In genomic region chr13:52348983-52349780, GRCh38 we compare ENCODE assay signal across 10 cellular contexts. TPM values are rescaled to one million over a fixed set of nuclear protein-coding genes. Genes with fewer than 3 reads are reported as not detected.
DNase-seq lines count a peak whose midpoint lies in the region; ATAC-seq and TF ChIP-seq lines count a peak whose summit lies in the region.
"Had no signal": no experiment of that assay in that cellular context is flagged by ENCODE, and none has a peak within 500 bp of the region (broad histone marks: within the 10 kb centered on the region; RNA-seq: fewer than 3 reads in every experiment).

No MANE protein-coding gene starts in this region.

- 0 out of 2 replicates have a peak, but pooled peaks cover 6% of the 10 kb centered on the region for H3K4me1 ChIP-seq in Caco-2
- no peaks in the 10 kb centered on the region for H3K4me1 ChIP-seq in HEK293 (ENCODE audit: control insufficient read depth, insufficient read depth, low read length)
- no peaks in the 10 kb centered on the region for H3K4me1 ChIP-seq in mucosa of descending colon (ENCODE audit: low read depth)
- no peaks in the 10 kb centered on the region for H3K4me1 ChIP-seq in GM23338 (ENCODE audit: insufficient read depth)

- no peaks in the 10 kb centered on the region for H3K36me3 Mint-ChIP-seq in Caco-2 (ENCODE audit: insufficient read depth, unreplicated experiment)
- no peaks in the 10 kb centered on the region for H3K36me3 Mint-ChIP-seq in activated naive CD8-positive, alpha-beta T cell treated with anti-CD3 and anti-CD28 coated beads, Interleukin-2, amount 50 U/mL, for 24 hours (ENCODE audit: low read depth)
- H3K36me3 Mint-ChIP-seq in GM23338 (ENCODE audit: low read depth), result no peaks in the 10 kb centered on the region

- POLR2A ChIA-PET in Caco-2 (lab: Charles Lee), result interaction anchor here (0.6 kb wide), 1 partner anchor 84 kb away, joined by 3 read pairs; no protein-coding TSS in a partner anchor
- POLR2A ChIA-PET in HEK293 (lab: Yijun Ruan, JAX), result interaction anchor here (0.9 kb wide), 1 partner anchor 101 kb away, joined by 4 read pairs; the partner anchor contains the start of gene VPS36

- H3K4me1 Mint-ChIP-seq in Caco-2 (ENCODE audit: low read depth, unreplicated experiment), result no peaks in the 10 kb centered on the region
- H3K4me1 Mint-ChIP-seq in activated naive CD8-positive, alpha-beta T cell treated with anti-CD3 and anti-CD28 coated beads, Interleukin-2, amount 50 U/mL, for 24 hours, result no peaks in the 10 kb centered on the region
- no peaks in the 10 kb centered on the region for H3K4me1 Mint-ChIP-seq in GM23338
- H3K4me1 Mint-ChIP-seq: central memory CD8-positive, alpha-beta T cell had no signal

- intact Hi-C loops in Caco-2 (cut with micrococcal nuclease; ENCODE audit: unreplicated experiment), result no loop called here
- intact Hi-C loops in mucosa of descending colon (cut with DNase I, micrococcal nuclease), result loop anchor here in 1 of 2 donors (10.0 kb wide), 1 partner anchor 106 kb away; the partner anchor contains the start of genes CKAP2 and VPS36

- no TSS peak for BruUV-seq in Caco-2 (replicated peaks; lab: Mats Ljungman, UMichigan)

- H3K27ac ChIP-seq in HEK293 (ENCODE audit: extremely low read depth, low read depth, low read length), result no peak overlapping the region
- no peak overlapping the region for H3K27ac ChIP-seq in GM23338 (ENCODE audit: low read depth)

- peak; percentile 86 for ATAC-seq in activated naive CD8-positive, alpha-beta T cell treated with anti-CD3 and anti-CD28 coated beads, Interleukin-2, amount 50 U/mL, for 24 hours
- peak; percentile 73 for ATAC-seq in mucosa of descending colon
- ATAC-seq in GM23338, result no peak
- ATAC-seq in GM18870 (IDR thresholded peaks at IDR 0.05; ENCODE audit: unreplicated experiment), result no peak

- no peak overlapping the region for H3K4me3 Mint-ChIP-seq in Caco-2 (ENCODE audit: unreplicated experiment)
- no peak overlapping the region for H3K4me3 Mint-ChIP-seq in activated naive CD8-positive, alpha-beta T cell treated with anti-CD3 and anti-CD28 coated beads, Interleukin-2, amount 50 U/mL, for 24 hours
- H3K4me3 Mint-ChIP-seq in GM23338, result no peak overlapping the region
- H3K4me3 Mint-ChIP-seq: central memory CD8-positive, alpha-beta T cell had no signal

- H3K4me2 ChIP-seq in GM23338, result no peak overlapping the region

- H3F3A ChIP-seq in GM23338 (replicated peaks; ENCODE audit: low read depth), result no peaks in the 10 kb centered on the region

- H3K27ac Mint-ChIP-seq in Caco-2 (ENCODE audit: unreplicated experiment), result no peak overlapping the region
- H3K27ac Mint-ChIP-seq in activated naive CD8-positive, alpha-beta T cell treated with anti-CD3 and anti-CD28 coated beads, Interleukin-2, amount 50 U/mL, for 24 hours, result no peak overlapping the region
- H3K27ac Mint-ChIP-seq in GM23338, result no peak overlapping the region

- no peaks in the 10 kb centered on the region for H4K20me1 ChIP-seq in GM23338 (replicated peaks; ENCODE audit: insufficient read depth)

- no peak overlapping the region for H2AFZ ChIP-seq in GM23338

- no peak overlapping the region for H3K4me3 ChIP-seq in Caco-2 (ENCODE audit: low read depth, low read length)
- H3K4me3 ChIP-seq in HEK293 (ENCODE audit: low read depth, low read length), result no peak overlapping the region
- no peak overlapping the region for H3K4me3 ChIP-seq in mucosa of descending colon
- no peak overlapping the region for H3K4me3 ChIP-seq in GM23338

- TF ChIP-seq CTCF in Caco-2 (IDR thresholded peaks at IDR 0.05; ENCODE audit: insufficient read depth in 1 of 2, low read depth in 1 of 2, low read length in 1 of 2, severe bottlenecking in 1 of 2, unreplicated experiment in 1 of 2) (no peak), HEK293 (tag by site-specific recombination; IDR thresholded peaks at IDR 0.05) (no peak), mucosa of descending colon (IDR thresholded peaks at IDR 0.05) (no peak), GM23338 (conservative IDR thresholded peaks at IDR 0.05; ENCODE audit: low read depth in 2 of 2) (no peak)

- DNase-seq in Caco-2 (peak; percentile 22 to 51), mucosa of descending colon (peak in 1 of 3 donors; percentile 5), GM23338 (ENCODE audit: low spot score) (no peak), midbrain (lab: John Stamatoyannopoulos, UW) (no peak), NCI-H187 treated with DMSO at 0.1 percent for 48 hours (lab: John Stamatoyannopoulos, UW) (no peak)
- no peak for DNase-seq in activated naive CD8-positive, alpha-beta T cell treated with anti-CD3 and anti-CD28 coated beads, Interleukin-2, amount 50 U/mL, for 24 hours
- DNase-seq: NCI-H2029 treated with DMSO at 0.1 percent for 48 hours had no signal

- no peaks in the 10 kb centered on the region for H3K79me2 ChIP-seq in GM23338 (replicated peaks; ENCODE audit: insufficient read depth)

- CTCF ChIA-PET in Caco-2 (lab: Charles Lee) (interaction anchor here (0.9 kb wide), 1 partner anchor 102 kb away, joined by 3 read pairs; no protein-coding TSS in a partner anchor), HEK293 (lab: Yijun Ruan, JAX) (interaction anchor here (0.6 to 1.3 kb wide), 3 partner anchors 101 to 113 kb away, joined by 4 read pairs; no protein-coding TSS in a partner anchor)

- H3K36me3 ChIP-seq in Caco-2 (ENCODE audit: control insufficient read depth, insufficient read depth, low read length), result no peaks in the 10 kb centered on the region
- H3K36me3 ChIP-seq in HEK293 (ENCODE audit: control insufficient read depth in 2 of 2, insufficient read depth in 1 of 2, low read length in 2 of 2), result no peaks in the 10 kb centered on the region
- H3K36me3 ChIP-seq in mucosa of descending colon (ENCODE audit: low read depth), result no peaks in the 10 kb centered on the region
- H3K36me3 ChIP-seq in GM23338 (ENCODE audit: insufficient read depth), result no peaks in the 10 kb centered on the region

- H3K27me3 Mint-ChIP-seq in Caco-2 (ENCODE audit: insufficient read depth, unreplicated experiment) (no peaks in the 10 kb centered on the region), GM23338 (ENCODE audit: insufficient read depth, low read depth, poor library complexity) (peaks cover 11% of the 10 kb centered on the region)
- peaks cover 8% of the 10 kb centered on the region for H3K27me3 Mint-ChIP-seq in activated naive CD8-positive, alpha-beta T cell treated with anti-CD3 and anti-CD28 coated beads, Interleukin-2, amount 50 U/mL, for 24 hours
- H3K27me3 Mint-ChIP-seq: central memory CD8-positive, alpha-beta T cell had no signal

- no peaks in the 10 kb centered on the region for H3K27me3 ChIP-seq in Caco-2 (replicated peaks; ENCODE audit: control insufficient read depth, insufficient read depth, low read length)
- H3K27me3 ChIP-seq in GM23338 (ENCODE audit: insufficient read depth), result no peaks in the 10 kb centered on the region

- no peaks in the 10 kb centered on the region for H3K9me3 Mint-ChIP-seq in Caco-2 (ENCODE audit: unreplicated experiment)
- H3K9me3 Mint-ChIP-seq in activated naive CD8-positive, alpha-beta T cell treated with anti-CD3 and anti-CD28 coated beads, Interleukin-2, amount 50 U/mL, for 24 hours, result no peaks in the 10 kb centered on the region
- H3K9me3 Mint-ChIP-seq in GM23338, result no peaks in the 10 kb centered on the region
- H3K9me3 Mint-ChIP-seq: central memory CD8-positive, alpha-beta T cell had no signal

- no peaks in the 10 kb centered on the region for H3K9me2 ChIP-seq in GM23338 (ENCODE audit: insufficient read depth)

- H3K9me3 ChIP-seq in Caco-2 (no peaks in the 10 kb centered on the region), HEK293 (ENCODE audit: control insufficient read depth, insufficient read depth, low read depth, low read length) (no peaks in the 10 kb centered on the region), mucosa of descending colon (no peaks in the 10 kb centered on the region)

TF ChIP-seq in HEK293, 187 proteins besides CTCF, POLR2A, EP300 and RAD21 (continues in another document):
- TF ChIP-seq ZNF664 (tag by site-specific recombination; IDR thresholded peaks at IDR 0.05) (no peak), ZNF510 (tag by site-specific recombination; IDR thresholded peaks at IDR 0.05; ENCODE audit: insufficient replicate concordance) (no peak), ZNF473 (tag by site-specific recombination; IDR thresholded peaks at IDR 0.05) (no peak), ZBTB7A (tag by site-specific recombination; IDR thresholded peaks at IDR 0.05; ENCODE audit: low read depth) (no peak), MZF1 (tag by site-specific recombination; IDR thresholded peaks at IDR 0.05; ENCODE audit: borderline replicate concordance) (no peak)

TF ChIP-seq in GM23338, 12 proteins besides CTCF, POLR2A, EP300 and RAD21:
- TF ChIP-seq ETS1 (IDR thresholded peaks at IDR 0.05), result no peak
- TF ChIP-seq EZH2 (IDR thresholded peaks at IDR 0.05; ENCODE audit: low read depth, unreplicated experiment), result no peak

RNA-seq across cellular contexts. Expression of gene THSD1, which starts 56.8 kb away (rescaled TPM):
- 0.11 and 0.16 TPM in 2 replicates for total RNA-seq in Caco-2 (2022)
- total RNA-seq in mucosa of descending colon, result 1 to 10 TPM; 1.2 to 3.2 (median 2.0) TPM
- total RNA-seq in GM23338 (2014; rRNA removed; shearing (Covaris generic)), result 0.69 TPM in 1 of 2 replicates, not detected in the other
- polyA plus RNA-seq in GM23338 (2016; fragmentation: Nextera tagmentation; extraction: Ambion mirVana), result 0.07 TPM in 1 of 2 replicates, not detected in the other

Comparison
In these comparisons a context has a peak if more than half of its experiments do, and no peak if none do; other contexts are left out.
1. DNase-seq: peak in Caco-2 (2 of 2); none in activated naive CD8-positive, alpha-beta T cell treated with anti-CD3 and anti-CD28 coated beads, Interleukin-2, amount 50 U/mL, for 24 hours (single experiment), GM23338 (single experiment), midbrain (single experiment) and NCI-H187 treated with DMSO at 0.1 percent for 48 hours (single experiment).
2. ATAC-seq: peak in activated naive CD8-positive, alpha-beta T cell treated with anti-CD3 and anti-CD28 coated beads, Interleukin-2, amount 50 U/mL, for 24 hours (single experiment) and mucosa of descending colon (single experiment); none in GM23338 (single experiment) and GM18870 (single experiment).